ENCODE assay signal across 15 cellular contexts in the genomic region with DNA sequence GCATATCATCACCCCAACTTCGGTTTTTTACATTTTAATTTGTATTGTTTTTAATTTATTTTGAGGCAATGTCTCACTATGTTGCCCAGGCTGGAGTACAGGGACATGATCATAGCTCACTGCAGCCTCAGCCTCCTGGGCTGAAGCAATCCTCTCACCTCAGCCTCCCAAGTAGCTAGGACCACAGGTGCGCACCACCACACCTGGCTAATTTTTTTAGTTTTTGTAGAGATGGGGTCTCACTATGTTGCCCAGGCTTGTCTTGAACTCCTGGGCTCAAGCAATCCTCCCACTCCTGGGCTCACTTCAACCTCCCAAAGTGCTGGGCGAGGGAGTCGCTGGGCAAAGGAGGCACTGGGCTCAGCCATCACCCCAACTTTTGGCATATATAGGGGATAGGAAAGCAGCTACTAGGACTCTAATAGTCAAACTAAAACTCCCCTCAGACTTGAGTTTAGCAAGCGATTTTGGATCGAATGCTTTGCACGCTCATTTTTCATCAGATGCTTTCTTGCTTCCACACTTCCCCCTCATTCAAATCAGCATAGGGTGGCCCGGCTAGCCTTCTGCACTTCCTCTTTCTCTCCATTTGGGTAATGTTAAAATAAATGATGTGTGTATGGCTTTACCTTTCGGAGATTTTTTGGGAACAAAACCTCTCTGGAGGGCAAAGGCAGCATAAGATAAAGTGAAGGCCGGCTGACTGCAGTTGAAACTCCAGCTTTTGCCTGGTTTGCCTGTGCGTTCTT. TPM values are rescaled to one million over a fixed set of nuclear protein-coding genes. Genes with fewer than 3 reads are reported as not detected.
A peak's percentile ranks its signal among the peaks of the same experiment; 100 is the strongest.
DNase-seq lines count a peak whose midpoint lies in the region; ATAC-seq, FAIRE-seq and TF ChIP-seq lines count a peak whose summit lies in the region.
"Had no signal": no experiment of that assay in that cellular context is flagged by ENCODE, and none has a peak within 500 bp of the region (broad histone marks: within the 10 kb centered on the region; RNA-seq: fewer than 3 reads in every experiment).

No MANE protein-coding gene starts in this region.

- H3K27ac ChIP-seq in GM23338 (ENCODE audit: low read depth): no peak overlapping the region
- H3K27ac ChIP-seq in K562 (ENCODE audit: extremely low read depth, low read depth, low read length): no peak overlapping the region

- H3K27ac Mint-ChIP-seq in T-helper 2 cell treated with Interferon-gamma antibody and Interleukin-4, amounts not matched to agents 5 μg/mL and 100 μg/mL, for 36 hours: peak overlapping the region; percentile 85
- H3K27ac Mint-ChIP-seq in GM23338: no peak overlapping the region

- peak overlapping the region; percentile 47 for H3K4me3 Mint-ChIP-seq in T-helper 2 cell treated with Interferon-gamma antibody and Interleukin-4, amounts not matched to agents 5 μg/mL and 100 μg/mL, for 36 hours
- no peak overlapping the region for H3K4me3 Mint-ChIP-seq in GM23338
- H3K4me3 Mint-ChIP-seq: central memory CD8-positive, alpha-beta T cell; neural crest cell had no signal

- no peaks in the 10 kb centered on the region for H3K9me3 ChIP-seq in K562 (replicated peaks; ENCODE audit: control insufficient read depth, insufficient read depth, low read depth, low read length)

- H3K4me3 ChIP-seq in GM23338: no peak overlapping the region
- H3K4me3 ChIP-seq in K562: no peak overlapping the region
- H3K4me3 ChIP-seq in lower leg skin (ENCODE audit: low read depth, poor library complexity, severe bottlenecking): no peak overlapping the region

- no peaks in the 10 kb centered on the region for H3K27me3 Mint-ChIP-seq in T-helper 2 cell treated with Interferon-gamma antibody and Interleukin-4, amounts not matched to agents 5 μg/mL and 100 μg/mL, for 36 hours (ENCODE audit: low read depth)
- H3K27me3 Mint-ChIP-seq in GM23338 (ENCODE audit: insufficient read depth, low read depth, poor library complexity): peaks cover 2% of the 10 kb centered on the region
- H3K27me3 Mint-ChIP-seq: central memory CD8-positive, alpha-beta T cell had no signal

- ATAC-seq in GM23338: no peak
- ATAC-seq in K562: no peak
- no peak for ATAC-seq in esophagus mucosa
- no peak for ATAC-seq in HG03139 (IDR thresholded peaks at IDR 0.05; ENCODE audit: unreplicated experiment)

- H3K36me3 ChIP-seq in GM23338 (ENCODE audit: insufficient read depth) (no peaks in the 10 kb centered on the region), K562 (ENCODE audit: control insufficient read depth, insufficient read depth, low read length) (no peaks in the 10 kb centered on the region)

- TF ChIP-seq POLR2A in K562 (conservative IDR thresholded peaks at IDR 0.05): no peak
- no peak for TF ChIP-seq POLR2A in lower leg skin (IDR thresholded peaks at IDR 0.05)

- no peak for TF ChIP-seq CTCF in GM23338 (conservative IDR thresholded peaks at IDR 0.05; ENCODE audit: low read depth in 2 of 2)
- no peak for TF ChIP-seq CTCF in K562 (IDR thresholded peaks at IDR 0.05 in 2 of 3, conservative IDR thresholded peaks at IDR 0.05 in 1 of 3; ENCODE audit: insufficient read depth in 2 of 3, low read depth in 1 of 3, low read length in 3 of 3)
- TF ChIP-seq CTCF in lower leg skin (IDR thresholded peaks at IDR 0.05): no peak

- peak overlapping the region; percentile 52; the same call in 1 of the 2 replicates for H2AFZ ChIP-seq in GM23338
- peak overlapping the region; percentile 58; the same call in 1 of the 2 replicates for H2AFZ ChIP-seq in K562 (ENCODE audit: low read depth, low read length)

- no peaks in the 10 kb centered on the region for H3K9me1 ChIP-seq in K562 (ENCODE audit: control insufficient read depth, insufficient read depth, low read length)

- peaks cover 44% of the 10 kb centered on the region for H3K4me1 Mint-ChIP-seq in T-helper 2 cell treated with Interferon-gamma antibody and Interleukin-4, amounts not matched to agents 5 μg/mL and 100 μg/mL, for 36 hours (ENCODE audit: low read depth)
- no peaks in the 10 kb centered on the region; the same call in 2 of the 3 replicates for H3K4me1 Mint-ChIP-seq in GM23338

- H3K27me3 ChIP-seq in GM23338 (ENCODE audit: insufficient read depth) (no peaks in the 10 kb centered on the region), K562 (ENCODE audit: control insufficient read depth in 2 of 2, insufficient read depth in 2 of 2, low read length in 2 of 2) (peaks cover 2 to 11% of the 10 kb centered on the region in 2 experiments; a peak in 2 of 5 replicates)

- in situ Hi-C loops in K562 (cut with MboI): no loop called here

- no peak for TF ChIP-seq EP300 in K562 (IDR thresholded peaks at IDR 0.05; ENCODE audit: low read length)

- no peak overlapping the region for H3K9ac ChIP-seq in K562 (ENCODE audit: insufficient read depth in 1 of 2, low read depth in 2 of 2, low read length in 2 of 2)

- H3K4me2 ChIP-seq in GM23338 (no peak overlapping the region), K562 (ENCODE audit: insufficient read depth, low read length) (no peak overlapping the region)

- intact Hi-C loops in K562 (cut with micrococcal nuclease) (no loop called here), lower leg skin (cut with DNase I; ENCODE audit: low total_unique reads) (no loop called here)

- H3K4me1 ChIP-seq in GM23338 (ENCODE audit: insufficient read depth) (no peaks in the 10 kb centered on the region), K562 (replicated peaks in 1 of 2; ENCODE audit: control insufficient read depth in 2 of 2, insufficient read depth in 2 of 2, low read length in 2 of 2) (no peaks in the 10 kb centered on the region; a peak in 2 of 5 replicates)

- no peak for FAIRE-seq in K562 (lab: Jason Lieb, UNC)
- FAIRE-seq: A204.1, endometrium had no signal

- H4K20me1 ChIP-seq in GM23338 (replicated peaks; ENCODE audit: insufficient read depth): no peaks in the 10 kb centered on the region
- H4K20me1 ChIP-seq in K562 (replicated peaks; ENCODE audit: control insufficient read depth, insufficient read depth, low read length): no peaks in the 10 kb centered on the region

- peaks cover 11% of the 10 kb centered on the region for H3K36me3 Mint-ChIP-seq in T-helper 2 cell treated with Interferon-gamma antibody and Interleukin-4, amounts not matched to agents 5 μg/mL and 100 μg/mL, for 36 hours (ENCODE audit: low read depth)
- H3K36me3 Mint-ChIP-seq in GM23338 (ENCODE audit: low read depth): no peaks in the 10 kb centered on the region

- CTCF ChIA-PET in K562 (lab: Yijun Ruan, JAX; ENCODE audit: low intra/inter-chr PET ratio): no interaction called here

- H3F3A ChIP-seq in GM23338 (replicated peaks; ENCODE audit: low read depth): no peaks in the 10 kb centered on the region

- POLR2A ChIA-PET in K562 (lab: Yijun Ruan, JAX): interaction anchor here (0.6 to 1.1 kb wide), 6 partner anchors 8 to 610 kb away, joined by 3 to 5 read pairs (median 3); no protein-coding TSS in a partner anchor

- H3K9me2 ChIP-seq in GM23338 (ENCODE audit: insufficient read depth): 0 out of 2 replicates have a peak, but pooled peaks cover 5% of the 10 kb centered on the region

- no TSS peak for BruUV-seq in K562 (replicated peaks; lab: Mats Ljungman, UMichigan)

- DNase-seq in T-helper 2 cell treated with Interferon-gamma antibody and Interleukin-4, amounts not matched to agents 5 μg/mL and 100 μg/mL, for 36 hours (ENCODE audit: low spot score): no peak
- DNase-seq in T-helper 2 cell (no peak), GM23338 (ENCODE audit: low spot score) (no peak), RPMI8226 (peak; percentile 14), K562 (ENCODE audit: extremely low read depth in 1 of 4, low spot score in 3 of 4) (no peak), lower leg skin (ENCODE audit: low spot score in 2 of 2) (no peak)
- DNase-seq: NCI-H1930, NCI-H524, T-helper 9 cell had no signal

- no peak for TF ChIP-seq RAD21 in K562 (CRISPR knock-in tag; conservative IDR thresholded peaks at IDR 0.05 in 1 of 2, IDR thresholded peaks at IDR 0.05 in 1 of 2)

- H3K9me3 Mint-ChIP-seq in T-helper 2 cell treated with Interferon-gamma antibody and Interleukin-4, amounts not matched to agents 5 μg/mL and 100 μg/mL, for 36 hours: peaks cover 8% of the 10 kb centered on the region
- no peaks in the 10 kb centered on the region; the same call in 2 of the 3 replicates for H3K9me3 Mint-ChIP-seq in GM23338
- H3K9me3 Mint-ChIP-seq: central memory CD8-positive, alpha-beta T cell; neural crest cell had no signal

- WGBS in K562 (ENCODE audit: insufficient coverage, low coverage, missing lambda C conversion rate): 25% methylated on average over 11 of the region's 11 CpGs
- WGBS in lower leg skin, 2 donors: 90 to 93% methylated on average over 11 of the region's 11 CpGs

- H3K79me2 ChIP-seq in GM23338 (replicated peaks; ENCODE audit: insufficient read depth): no peaks in the 10 kb centered on the region
- H3K79me2 ChIP-seq in K562 (ENCODE audit: control insufficient read depth, insufficient read depth, low read length): no peaks in the 10 kb centered on the region

TF ChIP-seq in GM23338, 12 proteins besides CTCF, POLR2A, EP300 and RAD21 (continues in another document):
- no peak for TF ChIP-seq NANOG (IDR thresholded peaks at IDR 0.05; ENCODE audit: borderline replicate concordance)
- no peak for TF ChIP-seq ZNF114 (CRISPR knock-in tag; IDR thresholded peaks at IDR 0.05)

RNA-seq across cellular contexts. Expression of gene NMT2, which starts 20.8 kb away (rescaled TPM):
- 16.8 and 17.4 TPM in 2 replicates for total RNA-seq in GM23338 (2014; rRNA removed; shearing (Covaris generic))
- polyA plus RNA-seq in GM23338 (2016; fragmentation: Nextera tagmentation; extraction: Ambion mirVana): 10.1 and 11.7 TPM in 2 replicates
- total RNA-seq in K562 (2011; cell fraction: chromatin; rRNA removed; ENCODE audit: low replicate concordance): 11.0 and 15.9 TPM in 2 replicates
- total RNA-seq in K562 (2011; cell fraction: nucleolus; rRNA removed): 4.2 and 5.0 TPM in 2 replicates
- total RNA-seq in K562 (2011; cell fraction: nucleoplasm; rRNA removed): 7.9 and 12.4 TPM in 2 replicates
- total RNA-seq in K562 (2014; rRNA removed): 10.9 and 12.7 TPM in 2 replicates
- total RNA-seq in K562 (2014; rRNA removed; fragmentation: Illumina TruSeq; extraction: Trizol): 15.0 and 15.3 TPM in 2 replicates
- 15.3 and 15.9 TPM in 2 replicates for total RNA-seq in K562 (2015; rRNA removed; fragmentation: Illumina TruSeq; extraction: Trizol)
- 10.8 and 12.3 TPM in 2 replicates for total RNA-seq in K562 (2021)
- polyA plus RNA-seq in K562 (2011; rRNA removed): 5.2 and 6.4 TPM in 2 replicates
- 1.9 and 5.3 TPM in 2 replicates for polyA plus RNA-seq in K562 (2011; cell fraction: cytosol; rRNA removed)
- 5.3 and 8.9 TPM in 2 replicates for polyA plus RNA-seq in K562 (2011; cell fraction: nucleus; rRNA removed)
- 13.2 and 19.1 TPM in 2 replicates for polyA plus RNA-seq in K562 (2012)
- 12.8 and 14.7 TPM in 2 replicates for polyA plus RNA-seq in K562 (2014; fragmentation: Illumina TruSeq; extraction: Trizol)
- polyA plus RNA-seq in K562 (2014; fragmentation: Nextera tagmentation; extraction: Ambion mirVana): 1 to 10 TPM; 6.9 to 8.4 TPM
- polyA plus RNA-seq in K562 (2014; rRNA removed): 8.5 and 9.1 TPM in 2 replicates
- 4.6 and 9.1 TPM in 2 replicates for polyA minus RNA-seq in K562 (2011; rRNA and poly(A)+ RNA removed)
- 2.8 and 5.1 TPM in 2 replicates for polyA minus RNA-seq in K562 (2011; cell fraction: cytosol; rRNA and poly(A)+ RNA removed)
- polyA minus RNA-seq in K562 (2011; cell fraction: nucleus; rRNA and poly(A)+ RNA removed): 2.2 and 5.2 TPM in 2 replicates
- 5.8 TPM for total RNA-seq in esophagus mucosa
- 10 to 100 TPM; 15.9 to 23.4 (median 20.9) TPM for total RNA-seq in lower leg skin
